8 cellular contexts compared by ENCODE assay signal in genomic region chr15:67065531-67066005, GRCh38. TPM values are rescaled to one million over a fixed set of nuclear protein-coding genes. Genes with fewer than 3 reads are reported as not detected.
DNase-seq lines count a peak whose midpoint lies in the region; ATAC-seq and TF ChIP-seq lines count a peak whose summit lies in the region.

Gene SMAD3, plus strand, starts transcription at chr15:67065602. Its CDS starts 553 bp downstream, at chr15:67066155.

- ATAC-seq in HG02610 (IDR thresholded peaks at IDR 0.05; ENCODE audit: unreplicated experiment): peak; percentile 68
- peak; percentile 63 to 85 (median 74) for ATAC-seq in right lobe of liver
- no peak for ATAC-seq in HG02623 (IDR thresholded peaks at IDR 0.05; ENCODE audit: unreplicated experiment)

- peak; percentile 89 for TF ChIP-seq POLR2A in right lobe of liver (IDR thresholded peaks at IDR 0.05)

- TF ChIP-seq CTCF in GM12875 (IDR thresholded peaks at IDR 0.05; ENCODE audit: borderline replicate concordance, insufficient read depth, low read depth, low read length): 0 out of 2 replicates have a peak, but pooled peaks have one; percentile 4
- peak in 1 of 56 donors; percentile 11 for TF ChIP-seq CTCF in dorsolateral prefrontal cortex (IDR thresholded peaks at IDR 0.05 in 54 of 56, conservative IDR thresholded peaks at IDR 0.05 in 2 of 56; ENCODE audit: low read depth in 1 of 56, partially characterized antibody in 56 of 56)
- TF ChIP-seq CTCF in right lobe of liver (IDR thresholded peaks at IDR 0.05): peak in 1 of 4 donors; percentile 7

- H3K27ac ChIP-seq in dorsolateral prefrontal cortex (peak within 1 kb of the TSS in 57 of 59 donors; percentile 29 to 91 (median 79)), right lobe of liver (peak within 1 kb of the TSS; percentile 89 to 97 (median 91))

- H3K27me3 ChIP-seq in dorsolateral prefrontal cortex (no peaks in the 10 kb centered on the region), right lobe of liver (no peaks in the 10 kb centered on the region)

- 0% methylated on average over 2 of the region's 63 CpGs for WGBS in right lobe of liver (ENCODE audit: insufficient coverage, low coverage, low lambda C conversion rate, missing lambda C conversion rate)

- intact Hi-C loops in dorsolateral prefrontal cortex (cut with DNase I) (loop anchor here in 1 of 2 donors (5.0 kb wide), 1 partner anchor 38 kb away; no protein-coding TSS in a partner anchor), right lobe of liver (cut with DNase I) (loop anchor here in 1 of 2 donors (10.0 kb wide), 1 partner anchor 99 kb away; no protein-coding TSS in a partner anchor)

- H3K4me3 ChIP-seq in GM12875 (ENCODE audit: low read depth, low read length): peak within 1 kb of the TSS; percentile 77
- peak within 1 kb of the TSS; percentile 54 to 85 (median 75) for H3K4me3 ChIP-seq in dorsolateral prefrontal cortex
- H3K4me3 ChIP-seq in right lobe of liver: peak within 1 kb of the TSS; percentile 63 to 76 (median 72)

- peaks cover 0 to 2% (median 0%) of the 10 kb centered on the region in 4 donors for H3K36me3 ChIP-seq in right lobe of liver

- peak; percentile 74 for DNase-seq in NCI-H2227 (lab: John Stamatoyannopoulos, UW; ENCODE audit: unreplicated experiment)
- peak; percentile 72 to 80 for DNase-seq in activated CD4-positive, alpha-beta T cell treated with anti-CD3 and anti-CD28 coated beads, Interleukin-2, amount 50 U/mL, for 48 hours
- DNase-seq in dorsolateral prefrontal cortex: peak; percentile 16 to 77 (median 58)
- peak; percentile 94 to 97 (median 96) for DNase-seq in right lobe of liver
- DNase-seq in stimulated activated CD4-positive, alpha-beta T cell treated with anti-CD3 and anti-CD28 coated beads, Interleukin-4, amount 100 ng/mL, for 24 hours: peak; percentile 74

- H3K4me1 ChIP-seq in right lobe of liver: peaks cover 0 to 57% (median 19%) of the 10 kb centered on the region in 4 donors

- H3K9me3 ChIP-seq in right lobe of liver: no peaks in the 10 kb centered on the region

RNA-seq across cellular contexts. Expression of gene SMAD3, which starts in this region (rescaled TPM):
- total RNA-seq in dorsolateral prefrontal cortex (10 to 100 TPM; 14.8 to 63.4 (median 37.5) TPM), right lobe of liver (10 to 100 TPM in 5 of 6 experiments, 1 to 10 TPM in 1; 9.2 to 34.0 (median 14.4) TPM)
